2 cellular contexts compared by ENCODE assay signal in the genomic region with DNA sequence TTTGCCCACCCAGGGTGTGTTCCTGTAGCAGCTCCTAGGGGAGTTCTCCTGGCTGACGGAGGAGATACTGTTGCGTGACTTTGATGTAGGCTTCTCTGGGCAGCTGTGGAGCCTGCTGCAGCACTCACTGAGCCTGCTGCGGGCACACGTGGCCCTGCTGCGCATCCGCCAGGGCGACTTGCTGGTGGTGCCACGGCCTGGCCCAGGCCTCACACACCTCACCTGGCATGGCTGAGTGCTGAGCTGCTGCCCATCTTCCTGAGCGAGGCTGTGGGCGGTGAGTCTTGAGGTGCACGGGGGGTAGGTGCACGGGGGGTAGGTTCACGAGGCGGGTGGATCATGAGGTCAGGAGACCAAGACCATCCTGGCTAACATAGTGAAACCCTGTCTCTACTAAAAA.
TF ChIP-seq lines count a peak whose summit lies in the region.

No MANE protein-coding gene starts in this region.

TF ChIP-seq in SK-N-SH, 30 proteins besides CTCF, POLR2A, EP300 and RAD21 (continued from another document):
- TF ChIP-seq, protein P1, sequence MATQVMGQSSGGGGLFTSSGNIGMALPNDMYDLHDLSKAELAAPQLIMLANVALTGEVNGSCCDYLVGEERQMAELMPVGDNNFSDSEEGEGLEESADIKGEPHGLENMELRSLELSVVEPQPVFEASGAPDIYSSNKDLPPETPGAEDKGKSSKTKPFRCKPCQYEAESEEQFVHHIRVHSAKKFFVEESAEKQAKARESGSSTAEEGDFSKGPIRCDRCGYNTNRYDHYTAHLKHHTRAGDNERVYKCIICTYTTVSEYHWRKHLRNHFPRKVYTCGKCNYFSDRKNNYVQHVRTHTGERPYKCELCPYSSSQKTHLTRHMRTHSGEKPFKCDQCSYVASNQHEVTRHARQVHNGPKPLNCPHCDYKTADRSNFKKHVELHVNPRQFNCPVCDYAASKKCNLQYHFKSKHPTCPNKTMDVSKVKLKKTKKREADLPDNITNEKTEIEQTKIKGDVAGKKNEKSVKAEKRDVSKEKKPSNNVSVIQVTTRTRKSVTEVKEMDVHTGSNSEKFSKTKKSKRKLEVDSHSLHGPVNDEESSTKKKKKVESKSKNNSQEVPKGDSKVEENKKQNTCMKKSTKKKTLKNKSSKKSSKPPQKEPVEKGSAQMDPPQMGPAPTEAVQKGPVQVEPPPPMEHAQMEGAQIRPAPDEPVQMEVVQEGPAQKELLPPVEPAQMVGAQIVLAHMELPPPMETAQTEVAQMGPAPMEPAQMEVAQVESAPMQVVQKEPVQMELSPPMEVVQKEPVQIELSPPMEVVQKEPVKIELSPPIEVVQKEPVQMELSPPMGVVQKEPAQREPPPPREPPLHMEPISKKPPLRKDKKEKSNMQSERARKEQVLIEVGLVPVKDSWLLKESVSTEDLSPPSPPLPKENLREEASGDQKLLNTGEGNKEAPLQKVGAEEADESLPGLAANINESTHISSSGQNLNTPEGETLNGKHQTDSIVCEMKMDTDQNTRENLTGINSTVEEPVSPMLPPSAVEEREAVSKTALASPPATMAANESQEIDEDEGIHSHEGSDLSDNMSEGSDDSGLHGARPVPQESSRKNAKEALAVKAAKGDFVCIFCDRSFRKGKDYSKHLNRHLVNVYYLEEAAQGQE (IDR thresholded peaks at IDR 0.05; ENCODE audit: low read depth, low read length) = no peak

TF ChIP-seq in SK-N-SH treated with all-trans-retinoic acid at 6 μM for 48 hours, 23 proteins besides CTCF, POLR2A, EP300 and RAD21 (continued from another document):
- TF ChIP-seq, protein P2, sequence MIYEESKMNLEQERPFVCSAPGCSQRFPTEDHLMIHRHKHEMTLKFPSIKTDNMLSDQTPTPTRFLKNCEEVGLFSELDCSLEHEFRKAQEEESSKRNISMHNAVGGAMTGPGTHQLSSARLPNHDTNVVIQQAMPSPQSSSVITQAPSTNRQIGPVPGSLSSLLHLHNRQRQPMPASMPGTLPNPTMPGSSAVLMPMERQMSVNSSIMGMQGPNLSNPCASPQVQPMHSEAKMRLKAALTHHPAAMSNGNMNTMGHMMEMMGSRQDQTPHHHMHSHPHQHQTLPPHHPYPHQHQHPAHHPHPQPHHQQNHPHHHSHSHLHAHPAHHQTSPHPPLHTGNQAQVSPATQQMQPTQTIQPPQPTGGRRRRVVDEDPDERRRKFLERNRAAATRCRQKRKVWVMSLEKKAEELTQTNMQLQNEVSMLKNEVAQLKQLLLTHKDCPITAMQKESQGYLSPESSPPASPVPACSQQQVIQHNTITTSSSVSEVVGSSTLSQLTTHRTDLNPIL (CRISPR knock-in tag; IDR thresholded peaks at IDR 0.05; ENCODE audit: low read depth) = no peak
- TF ChIP-seq CSDC2 (CRISPR knock-in tag; IDR thresholded peaks at IDR 0.05) (no peak), ZFP30 (CRISPR knock-in tag; IDR thresholded peaks at IDR 0.05) (no peak), ZNF70 (CRISPR knock-in tag; IDR thresholded peaks at IDR 0.05) (no peak), GLIS3 (CRISPR knock-in tag; IDR thresholded peaks at IDR 0.05) (no peak), ESRRG (CRISPR knock-in tag; IDR thresholded peaks at IDR 0.05) (no peak), PPARA (CRISPR knock-in tag; IDR thresholded peaks at IDR 0.05; ENCODE audit: borderline replicate concordance) (no peak), ISL1 (CRISPR knock-in tag; IDR thresholded peaks at IDR 0.05) (no peak)
- TF ChIP-seq, protein P3, sequence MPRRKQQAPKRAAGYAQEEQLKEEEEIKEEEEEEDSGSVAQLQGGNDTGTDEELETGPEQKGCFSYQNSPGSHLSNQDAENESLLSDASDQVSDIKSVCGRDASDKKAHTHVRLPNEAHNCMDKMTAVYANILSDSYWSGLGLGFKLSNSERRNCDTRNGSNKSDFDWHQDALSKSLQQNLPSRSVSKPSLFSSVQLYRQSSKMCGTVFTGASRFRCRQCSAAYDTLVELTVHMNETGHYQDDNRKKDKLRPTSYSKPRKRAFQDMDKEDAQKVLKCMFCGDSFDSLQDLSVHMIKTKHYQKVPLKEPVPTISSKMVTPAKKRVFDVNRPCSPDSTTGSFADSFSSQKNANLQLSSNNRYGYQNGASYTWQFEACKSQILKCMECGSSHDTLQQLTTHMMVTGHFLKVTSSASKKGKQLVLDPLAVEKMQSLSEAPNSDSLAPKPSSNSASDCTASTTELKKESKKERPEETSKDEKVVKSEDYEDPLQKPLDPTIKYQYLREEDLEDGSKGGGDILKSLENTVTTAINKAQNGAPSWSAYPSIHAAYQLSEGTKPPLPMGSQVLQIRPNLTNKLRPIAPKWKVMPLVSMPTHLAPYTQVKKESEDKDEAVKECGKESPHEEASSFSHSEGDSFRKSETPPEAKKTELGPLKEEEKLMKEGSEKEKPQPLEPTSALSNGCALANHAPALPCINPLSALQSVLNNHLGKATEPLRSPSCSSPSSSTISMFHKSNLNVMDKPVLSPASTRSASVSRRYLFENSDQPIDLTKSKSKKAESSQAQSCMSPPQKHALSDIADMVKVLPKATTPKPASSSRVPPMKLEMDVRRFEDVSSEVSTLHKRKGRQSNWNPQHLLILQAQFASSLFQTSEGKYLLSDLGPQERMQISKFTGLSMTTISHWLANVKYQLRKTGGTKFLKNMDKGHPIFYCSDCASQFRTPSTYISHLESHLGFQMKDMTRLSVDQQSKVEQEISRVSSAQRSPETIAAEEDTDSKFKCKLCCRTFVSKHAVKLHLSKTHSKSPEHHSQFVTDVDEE (CRISPR knock-in tag; IDR thresholded peaks at IDR 0.05) = no peak
